Comparison of ENCODE assay signal across 25 cellular contexts in the genomic region with DNA sequence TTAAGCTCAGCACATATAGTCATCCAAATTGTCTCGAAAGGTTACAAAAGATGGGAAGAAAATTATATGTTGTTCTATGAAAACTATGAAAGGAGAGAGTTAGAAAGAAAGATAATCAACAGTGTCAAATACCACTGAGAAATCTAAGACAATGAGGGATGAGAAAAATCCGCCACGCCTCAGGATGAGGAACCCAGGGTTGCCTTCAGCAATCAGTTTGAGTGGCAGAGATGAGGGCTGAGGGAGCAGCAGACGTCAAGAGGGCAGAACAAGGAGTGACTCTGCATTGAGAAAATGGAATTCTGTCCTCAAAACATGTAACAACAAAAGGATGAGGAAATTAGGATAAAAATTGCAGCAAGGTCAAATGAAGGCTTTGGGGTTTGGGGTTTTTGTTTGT. TPM values are rescaled to one million over a fixed set of nuclear protein-coding genes. Genes with fewer than 3 reads are reported as not detected.
DNase-seq lines count a peak whose midpoint lies in the region; ATAC-seq and TF ChIP-seq lines count a peak whose summit lies in the region.
"Had no signal": no experiment of that assay in that cellular context is flagged by ENCODE, and none has a peak within 500 bp of the region (broad histone marks: within the 10 kb centered on the region; RNA-seq: fewer than 3 reads in every experiment).

No MANE protein-coding gene starts in this region.

- H3K27ac ChIP-seq in BLaER1 treated with 17β-estradiol and CSF1 and Interleukin-3, amounts not matched to agents 10 nM and 100 nM, result peak overlapping the region in 10 of 11 experiments; percentile 2 to 77 (median 56); a peak in 18 of 22 replicates
- H3K27ac ChIP-seq in Karpas-422 (ENCODE audit: low read length), result 0 out of 2 replicates have a peak overlapping the region, but pooled peaks have one; percentile 19
- H3K27ac ChIP-seq: cardiac muscle cell, gastroesophageal sphincter had no signal

- no peaks in the 10 kb centered on the region for H3K27me3 ChIP-seq in BLaER1 treated with 17β-estradiol and CSF1 and Interleukin-3, amounts not matched to agents 10 nM and 100 nM
- no peaks in the 10 kb centered on the region for H3K27me3 ChIP-seq in Karpas-422 (ENCODE audit: low read length)
- H3K27me3 ChIP-seq: cardiac muscle cell, gastroesophageal sphincter, Peyer's patch had no signal

- H3K27ac Mint-ChIP-seq in T-helper 17 cell (peak overlapping the region; percentile 69), progenitor cell of endocrine pancreas (peak overlapping the region; percentile 1)
- no peak overlapping the region for H3K27ac Mint-ChIP-seq in activated naive CD4-positive, alpha-beta T cell treated with anti-CD3 and anti-CD28 coated beads, Interleukin-2, amount 50 U/mL, for 72 hours
- H3K27ac Mint-ChIP-seq: activated CD4-positive, alpha-beta T cell treated with anti-CD3 and anti-CD28 coated beads, Interleukin-2, amount 10 ng/mL, durations not matched to agents 24 days and 14 days; activated naive CD4-positive, alpha-beta T cell treated with anti-CD3 and anti-CD28 coated beads for 36 hours; immature natural killer cell had no signal

- H3K9me3 ChIP-seq in BLaER1 treated with 17β-estradiol and CSF1 and Interleukin-3, amounts not matched to agents 10 nM and 100 nM (replicated peaks in 1 of 11), result no peaks in the 10 kb centered on the region
- no peaks in the 10 kb centered on the region for H3K9me3 ChIP-seq in Karpas-422 (ENCODE audit: low read length)
- no peaks in the 10 kb centered on the region for H3K9me3 ChIP-seq in T-helper 17 cell (ENCODE audit: control insufficient read depth, low read length, poor library complexity, severe bottlenecking)
- H3K9me3 ChIP-seq: gastroesophageal sphincter, Peyer's patch had no signal

- H3K4me2 ChIP-seq in BLaER1 treated with 17β-estradiol and CSF1 and Interleukin-3, amounts not matched to agents 10 nM and 100 nM, result peak overlapping the region; percentile 49 to 82 (median 72)
- peak overlapping the region; percentile 49 for H3K4me2 ChIP-seq in Karpas-422 (ENCODE audit: low read depth, low read length, poor library complexity, severe bottlenecking)

- TF ChIP-seq CTCF in progenitor cell of endocrine pancreas (IDR thresholded peaks at IDR 0.05; ENCODE audit: unreplicated experiment), result no peak

- H3K36me3 Mint-ChIP-seq in T-helper 17 cell (ENCODE audit: low read depth) (no peaks in the 10 kb centered on the region), progenitor cell of endocrine pancreas (ENCODE audit: insufficient read depth) (no peaks in the 10 kb centered on the region)
- H3K36me3 Mint-ChIP-seq in activated naive CD4-positive, alpha-beta T cell treated with anti-CD3 and anti-CD28 coated beads, Interleukin-2, amount 50 U/mL, for 72 hours, result no peaks in the 10 kb centered on the region
- H3K36me3 Mint-ChIP-seq: CD8-positive, alpha-beta memory T cell; immature natural killer cell had no signal

- DNase-seq in Karpas-422 (no peak), T-helper 17 cell (no peak), progenitor cell of endocrine pancreas (ENCODE audit: low spot score, unreplicated experiment) (no peak), retina (no peak)
- DNase-seq in activated naive CD4-positive, alpha-beta T cell treated with anti-CD3 and anti-CD28 coated beads, Interleukin-2, amount 50 U/mL, for 72 hours (ENCODE audit: low spot score in 2 of 2), result no peak
- DNase-seq: activated CD4-positive, alpha-beta T cell treated with anti-CD3 and anti-CD28 coated beads, Interleukin-2, amount 10 ng/mL, durations not matched to agents 24 days and 14 days; activated naive CD4-positive, alpha-beta T cell treated with anti-CD3 and anti-CD28 coated beads for 36 hours; CD8-positive, alpha-beta memory T cell; cortex of kidney; DMS153; GOT3; hippocampal formation; immature natural killer cell; mesenchymal stem cell; NCI-H1092 treated with DMSO at 0.1 percent for 48 hours; NCI-H187 treated with DMSO at 0.1 percent for 48 hours; NCI-H345; NCI-H748 treated with DMSO at 0.1 percent for 48 hours; Peyer's patch; small intestine; stimulated activated CD4-positive, alpha-beta T cell treated with anti-CD3 and anti-CD28 coated beads, Interleukin-2, amount 100 ng/mL, for 24 hours had no signal

- H3K27me3 Mint-ChIP-seq in T-helper 17 cell (peaks cover 28% of the 10 kb centered on the region), progenitor cell of endocrine pancreas (no peaks in the 10 kb centered on the region)

- H3K4me3 ChIP-seq in BLaER1 treated with 17β-estradiol and CSF1 and Interleukin-3, amounts not matched to agents 10 nM and 100 nM, result peak overlapping the region in 3 of 10 experiments; percentile 2 to 18 (median 4); a peak in 2 of 20 replicates
- H3K4me3 ChIP-seq in Karpas-422 (ENCODE audit: low read length), result no peak overlapping the region
- H3K4me3 ChIP-seq: cardiac muscle cell, gastroesophageal sphincter, Peyer's patch had no signal

- H3K4me3 Mint-ChIP-seq in T-helper 17 cell (no peak overlapping the region), progenitor cell of endocrine pancreas (ENCODE audit: low read depth) (no peak overlapping the region)
- H3K4me3 Mint-ChIP-seq: activated CD4-positive, alpha-beta T cell treated with anti-CD3 and anti-CD28 coated beads, Interleukin-2, amount 10 ng/mL, durations not matched to agents 24 days and 14 days; activated naive CD4-positive, alpha-beta T cell treated with anti-CD3 and anti-CD28 coated beads for 36 hours; CD8-positive, alpha-beta memory T cell; immature natural killer cell had no signal

- no peaks in the 10 kb centered on the region for H3K79me2 ChIP-seq in Karpas-422 (ENCODE audit: low read length)

- H3K9ac ChIP-seq in BLaER1 treated with 17β-estradiol and CSF1 and Interleukin-3, amounts not matched to agents 10 nM and 100 nM, result peak overlapping the region in 8 of 11 experiments; percentile 1 to 62 (median 43); a peak in 12 of 22 replicates
- peak overlapping the region; percentile 14 for H3K9ac ChIP-seq in Karpas-422 (ENCODE audit: low read length)

- peak overlapping the region; percentile 66 for H2AFZ ChIP-seq in Karpas-422 (ENCODE audit: low read length)

- H3K9me3 Mint-ChIP-seq in progenitor cell of endocrine pancreas (ENCODE audit: low read depth), result no peaks in the 10 kb centered on the region
- H3K9me3 Mint-ChIP-seq in activated naive CD4-positive, alpha-beta T cell treated with anti-CD3 and anti-CD28 coated beads, Interleukin-2, amount 50 U/mL, for 72 hours, result no peaks in the 10 kb centered on the region
- H3K9me3 Mint-ChIP-seq: activated CD4-positive, alpha-beta T cell treated with anti-CD3 and anti-CD28 coated beads, Interleukin-2, amount 10 ng/mL, durations not matched to agents 24 days and 14 days; activated naive CD4-positive, alpha-beta T cell treated with anti-CD3 and anti-CD28 coated beads for 36 hours; immature natural killer cell had no signal

- H3K36me3 ChIP-seq in BLaER1 treated with 17β-estradiol and CSF1 and Interleukin-3, amounts not matched to agents 10 nM and 100 nM, result no peaks in the 10 kb centered on the region
- H3K36me3 ChIP-seq in Karpas-422 (ENCODE audit: insufficient read depth, low read length), result no peaks in the 10 kb centered on the region
- H3K36me3 ChIP-seq: cardiac muscle cell, gastroesophageal sphincter, Peyer's patch had no signal

- H3K4me1 ChIP-seq in BLaER1 treated with 17β-estradiol and CSF1 and Interleukin-3, amounts not matched to agents 10 nM and 100 nM, result peaks cover 12 to 29% (median 24%) of the 10 kb centered on the region in 10 experiments
- H3K4me1 ChIP-seq in Karpas-422 (ENCODE audit: low read length), result peaks cover 15% of the 10 kb centered on the region
- H3K4me1 ChIP-seq: gastroesophageal sphincter, Peyer's patch had no signal

- ATAC-seq in T-helper 17 cell (no peak), GM21367 (IDR thresholded peaks at IDR 0.05; ENCODE audit: unreplicated experiment) (no peak)
- no peak for ATAC-seq in activated naive CD4-positive, alpha-beta T cell treated with anti-CD3 and anti-CD28 coated beads, Interleukin-2, amount 50 U/mL, for 72 hours
- ATAC-seq: gastroesophageal sphincter had no signal

- no peaks in the 10 kb centered on the region for H3K9me2 ChIP-seq in Karpas-422 (replicated peaks; ENCODE audit: insufficient read depth, low read length)

- H3K4me1 Mint-ChIP-seq in T-helper 17 cell (peaks cover 4% of the 10 kb centered on the region), progenitor cell of endocrine pancreas (ENCODE audit: low read depth) (peaks cover 12% of the 10 kb centered on the region)
- H3K4me1 Mint-ChIP-seq: immature natural killer cell had no signal

- no peaks in the 10 kb centered on the region for H4K20me1 ChIP-seq in BLaER1 treated with 17β-estradiol and CSF1 and Interleukin-3, amounts not matched to agents 10 nM and 100 nM
- H4K20me1 ChIP-seq in Karpas-422 (ENCODE audit: insufficient read depth, low read depth, low read length), result no peaks in the 10 kb centered on the region

RNA-seq across cellular contexts. Expression of a gene that starts 18.3 kb away (rescaled TPM):
- total RNA-seq in Karpas-422 (2014; rRNA removed; shearing (Covaris generic); ENCODE audit: low replicate concordance), result 250 and 484 TPM in 2 replicates
- total RNA-seq in T-helper 17 cell, result 100 to 1,000 TPM; 150 to 171 TPM
- total RNA-seq in progenitor cell of endocrine pancreas, result 114 and 122 TPM in 2 replicates
- 100 to 1,000 TPM; 176 to 178 TPM for total RNA-seq in activated naive CD4-positive, alpha-beta T cell treated with anti-CD3 and anti-CD28 coated beads, Interleukin-2, amount 50 U/mL, for 72 hours

Comparison
In these comparisons a context has a peak if more than half of its experiments do, and no peak if none do; other contexts are left out.
1. H3K27ac Mint-ChIP-seq: peak in T-helper 17 cell (single experiment) and progenitor cell of endocrine pancreas (single experiment); none in activated naive CD4-positive, alpha-beta T cell treated with anti-CD3 and anti-CD28 coated beads, Interleukin-2, amount 50 U/mL, for 72 hours (0 of 2).